ENCODE assay signal across 8 cellular contexts in the genomic region with DNA sequence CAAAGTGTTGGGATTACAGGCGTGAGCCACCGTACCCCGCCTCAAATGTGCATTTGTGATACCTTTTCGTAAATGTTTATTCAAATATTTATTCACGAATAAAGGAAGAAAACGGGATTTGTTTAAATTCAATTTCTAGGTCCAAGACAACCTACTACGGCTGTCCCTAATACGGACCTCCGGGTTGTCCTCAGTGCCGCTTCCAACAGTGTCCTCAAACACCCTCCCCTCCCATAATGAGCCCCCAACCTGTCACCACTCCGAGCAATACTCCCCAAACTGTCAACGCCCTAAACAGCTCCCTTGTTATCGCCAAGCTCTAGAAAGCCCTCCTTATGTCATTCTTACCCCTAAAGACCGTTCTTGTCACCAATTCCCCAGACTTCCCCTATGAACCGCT. TPM values are rescaled to one million over a fixed set of nuclear protein-coding genes. Genes with fewer than 3 reads are reported as not detected.
DNase-seq lines count a peak whose midpoint lies in the region; ATAC-seq and TF ChIP-seq lines count a peak whose summit lies in the region.

No MANE protein-coding gene starts in this region.

- WGBS in mesodermal cell (ENCODE audit: insufficient coverage in 2 of 2), 2 experiments: 3 to 35% methylated on average over 6 to 13 of the region's 15 CpGs

- H3K36me3 ChIP-seq in brain microvascular endothelial cell (replicated peaks) (peaks cover 13% of the 10 kb centered on the region), mesodermal cell (ENCODE audit: control insufficient read depth, insufficient read depth, low read length) (peaks cover 35% of the 10 kb centered on the region)

- peaks cover 15% of the 10 kb centered on the region for H3K4me1 ChIP-seq in mesodermal cell (ENCODE audit: control insufficient read depth, insufficient read depth, low read length, poor library complexity, severe bottlenecking)

- ATAC-seq in GM19372 (IDR thresholded peaks at IDR 0.05; ENCODE audit: low read depth, unreplicated experiment) (peak; percentile 7), HG03354 (IDR thresholded peaks at IDR 0.05; ENCODE audit: poor library complexity, severe bottlenecking, unreplicated experiment) (peak; percentile 7), HG03469 (IDR thresholded peaks at IDR 0.05; ENCODE audit: unreplicated experiment) (no peak)

- H3K27me3 ChIP-seq in brain microvascular endothelial cell (replicated peaks): no peaks in the 10 kb centered on the region

- no peak overlapping the region for H3K27ac ChIP-seq in brain microvascular endothelial cell
- no peak overlapping the region for H3K27ac ChIP-seq in mesodermal cell (ENCODE audit: low read depth, low read length, severe bottlenecking)

- peak overlapping the region; percentile 88 for H3K4me3 ChIP-seq in brain microvascular endothelial cell (ENCODE audit: low read depth, low read length)
- H3K4me3 ChIP-seq in mesodermal cell (ENCODE audit: extremely low read depth, insufficient read depth, low read length, poor library complexity, severe bottlenecking): peak overlapping the region; percentile 95

- no peak for TF ChIP-seq CTCF in brain microvascular endothelial cell (IDR thresholded peaks at IDR 0.05; ENCODE audit: low read depth, low read length, missing control alignments)

- no peak for DNase-seq in brain microvascular endothelial cell
- no peak for DNase-seq in NCI-H2029 (lab: John Stamatoyannopoulos, UW)
- no peak for DNase-seq in T-helper 9 cell
- DNase-seq in midbrain (lab: John Stamatoyannopoulos, UW): no peak

- H3K9me3 ChIP-seq in mesodermal cell (ENCODE audit: control insufficient read depth, low read length): no peaks in the 10 kb centered on the region

- in situ Hi-C loops in brain microvascular endothelial cell (cut with HindIII; ENCODE audit: low pct_ligation_motif_present, low sequenced_read_pairs): no loop called here

RNA-seq across cellular contexts. Expression of a gene that starts 0.5 kb away (rescaled TPM):
- polyA plus RNA-seq in mesodermal cell (2013, experiment 1 of 2): 156 TPM
- 151 TPM for polyA plus RNA-seq in mesodermal cell (2013, experiment 2 of 2)

RNA-seq across cellular contexts. Expression of a gene that starts 9.6 kb away (rescaled TPM):
- 18.0 TPM for polyA plus RNA-seq in mesodermal cell (2013, experiment 1 of 2)
- 14.4 TPM for polyA plus RNA-seq in mesodermal cell (2013, experiment 2 of 2)

RNA-seq across cellular contexts. Expression of a gene that starts 29.7 kb away (rescaled TPM):
- not detected for polyA plus RNA-seq in mesodermal cell (2013, experiment 1 of 2)
- 0.25 TPM for polyA plus RNA-seq in mesodermal cell (2013, experiment 2 of 2)

RNA-seq across cellular contexts. Expression of a gene that starts 57.4 kb away (rescaled TPM):
- 39.0 TPM for polyA plus RNA-seq in mesodermal cell (2013, experiment 1 of 2)
- polyA plus RNA-seq in mesodermal cell (2013, experiment 2 of 2): 37.9 TPM
